In genomic region chr7:99143522-99143852, GRCh38 we compare ENCODE assay signal across 8 cellular contexts. TPM values are rescaled to one million over a fixed set of nuclear protein-coding genes. Genes with fewer than 3 reads are reported as not detected.
A peak's percentile ranks its signal among the peaks of the same experiment; 100 is the strongest.
DNase-seq lines count a peak whose midpoint lies in the region; ATAC-seq and TF ChIP-seq lines count a peak whose summit lies in the region.

No MANE protein-coding gene starts in this region.

- no peak for TF ChIP-seq CTCF in left lung (IDR thresholded peaks at IDR 0.05)
- no peak for TF ChIP-seq CTCF in upper lobe of right lung (IDR thresholded peaks at IDR 0.05)

- no peak for DNase-seq in T-helper 1 cell
- no peak for DNase-seq in activated naive CD4-positive, alpha-beta T cell treated with anti-CD3 and anti-CD28 coated beads, Interleukin-2, amount 50 U/mL, for 72 hours (ENCODE audit: low spot score in 2 of 2)
- DNase-seq in left lung = no peak
- no peak for DNase-seq in upper lobe of right lung
- no peak for DNase-seq in NCI-H1436 treated with DMSO at 0.1 percent for 48 hours (lab: John Stamatoyannopoulos, UW)
- DNase-seq in COR-L47 (lab: John Stamatoyannopoulos, UW) = no peak

- peaks cover 28% of the 10 kb centered on the region for H3K4me1 Mint-ChIP-seq in T-helper 1 cell treated with Interleukin-12 subunit alpha and Interleukin-12 subunit beta and Interleukin-4 antibody, amounts not matched to agents 30 μg/mL and 1 μg/mL, for 36 hours (ENCODE audit: low read depth)

- peak overlapping the region; percentile 94 for H3K27ac Mint-ChIP-seq in T-helper 1 cell treated with Interleukin-12 subunit alpha and Interleukin-12 subunit beta and Interleukin-4 antibody, amounts not matched to agents 30 μg/mL and 1 μg/mL, for 36 hours
- H3K27ac Mint-ChIP-seq in activated naive CD4-positive, alpha-beta T cell treated with anti-CD3 and anti-CD28 coated beads, Interleukin-2, amount 50 U/mL, for 72 hours = peak overlapping the region; percentile 64 to 90

- peak overlapping the region; percentile 97 for H3K4me3 Mint-ChIP-seq in T-helper 1 cell treated with Interleukin-12 subunit alpha and Interleukin-12 subunit beta and Interleukin-4 antibody, amounts not matched to agents 30 μg/mL and 1 μg/mL, for 36 hours

- no peaks in the 10 kb centered on the region for H3K36me3 ChIP-seq in left lung
- no peaks in the 10 kb centered on the region for H3K36me3 ChIP-seq in upper lobe of right lung

- H3K4me1 ChIP-seq in left lung = peaks cover 9 to 35% of the 10 kb centered on the region in 2 donors
- peaks cover 38% of the 10 kb centered on the region for H3K4me1 ChIP-seq in upper lobe of right lung

- H3K36me3 Mint-ChIP-seq in T-helper 1 cell treated with Interleukin-12 subunit alpha and Interleukin-12 subunit beta and Interleukin-4 antibody, amounts not matched to agents 30 μg/mL and 1 μg/mL, for 36 hours (ENCODE audit: low read depth) = peaks cover 8% of the 10 kb centered on the region
- H3K36me3 Mint-ChIP-seq in activated naive CD4-positive, alpha-beta T cell treated with anti-CD3 and anti-CD28 coated beads, Interleukin-2, amount 50 U/mL, for 72 hours = peaks cover 0 to 15% of the 10 kb centered on the region in 2 donors

- peak; percentile 27 for ATAC-seq in HG02885 (IDR thresholded peaks at IDR 0.05; ENCODE audit: poor library complexity, unreplicated experiment)
- ATAC-seq in activated naive CD4-positive, alpha-beta T cell treated with anti-CD3 and anti-CD28 coated beads, Interleukin-2, amount 50 U/mL, for 72 hours = no peak
- ATAC-seq in left lung = no peak
- peak; percentile 1 for ATAC-seq in upper lobe of right lung

- H3K27me3 Mint-ChIP-seq in T-helper 1 cell treated with Interleukin-12 subunit alpha and Interleukin-12 subunit beta and Interleukin-4 antibody, amounts not matched to agents 30 μg/mL and 1 μg/mL, for 36 hours (ENCODE audit: low read depth) = no peaks in the 10 kb centered on the region

- H3K27ac ChIP-seq in left lung (peak overlapping the region; percentile 95 to 96), upper lobe of right lung (peak overlapping the region; percentile 93)

- H3K27me3 ChIP-seq in left lung (no peaks in the 10 kb centered on the region), upper lobe of right lung (no peaks in the 10 kb centered on the region)

- peak overlapping the region; percentile 80 to 90 for H3K4me3 ChIP-seq in left lung
- peak overlapping the region; percentile 88 for H3K4me3 ChIP-seq in upper lobe of right lung

- H3K9me3 Mint-ChIP-seq in T-helper 1 cell treated with Interleukin-12 subunit alpha and Interleukin-12 subunit beta and Interleukin-4 antibody, amounts not matched to agents 30 μg/mL and 1 μg/mL, for 36 hours = no peaks in the 10 kb centered on the region
- H3K9me3 Mint-ChIP-seq in activated naive CD4-positive, alpha-beta T cell treated with anti-CD3 and anti-CD28 coated beads, Interleukin-2, amount 50 U/mL, for 72 hours = peaks cover 0 to 6% of the 10 kb centered on the region in 2 donors

- intact Hi-C loops in left lung (cut with DNase I) (no loop called here), upper lobe of right lung (cut with DNase I) (no loop called here)

- H3K9me3 ChIP-seq in left lung (no peaks in the 10 kb centered on the region), upper lobe of right lung (no peaks in the 10 kb centered on the region)

RNA-seq across cellular contexts. Expression of gene SMURF1, which starts 0.4 kb away (rescaled TPM):
- total RNA-seq in activated naive CD4-positive, alpha-beta T cell treated with anti-CD3 and anti-CD28 coated beads, Interleukin-2, amount 50 U/mL, for 72 hours = 10 to 100 TPM; 13.5 to 19.6 TPM
- 10 to 100 TPM; 31.5 to 43.4 TPM for total RNA-seq in left lung
- 35.0 TPM for total RNA-seq in upper lobe of right lung

Comparison
In these comparisons a context has a peak if more than half of its experiments do, and no peak if none do; other contexts are left out.
1. ATAC-seq: peak in HG02885 (single experiment) and upper lobe of right lung (single experiment); none in activated naive CD4-positive, alpha-beta T cell treated with anti-CD3 and anti-CD28 coated beads, Interleukin-2, amount 50 U/mL, for 72 hours (0 of 2) and left lung (single experiment).